In genomic region chr1:228242313-228242864, GRCh38 we compare ENCODE assay signal across 18 cellular contexts. TPM values are rescaled to one million over a fixed set of nuclear protein-coding genes. Genes with fewer than 3 reads are reported as not detected.
DNase-seq lines count a peak whose midpoint lies in the region; ATAC-seq, FAIRE-seq and TF ChIP-seq lines count a peak whose summit lies in the region.
"Had no signal": no experiment of that assay in that cellular context is flagged by ENCODE, and none has a peak within 500 bp of the region (broad histone marks: within the 10 kb centered on the region; RNA-seq: fewer than 3 reads in every experiment).

No MANE protein-coding gene starts in this region.

- TF ChIP-seq RAD21 in K562 (CRISPR knock-in tag; conservative IDR thresholded peaks at IDR 0.05 in 1 of 2, IDR thresholded peaks at IDR 0.05 in 1 of 2): no peak

- no peaks in the 10 kb centered on the region for H3K9me1 ChIP-seq in K562 (ENCODE audit: control insufficient read depth, insufficient read depth, low read length)

- H3K36me3 ChIP-seq in OCI-LY7 (ENCODE audit: insufficient read depth, low read length): peaks cover 90% of the 10 kb centered on the region
- peaks cover 12% of the 10 kb centered on the region; the same call in 1 of the 3 replicates for H3K36me3 ChIP-seq in K562 (ENCODE audit: control insufficient read depth, insufficient read depth, low read length)

- TF ChIP-seq POLR2A in K562 (conservative IDR thresholded peaks at IDR 0.05): no peak

- H3K9me2 ChIP-seq in OCI-LY7 (ENCODE audit: insufficient read depth, low read length): no peaks in the 10 kb centered on the region

- H4K20me1 ChIP-seq in OCI-LY7 (ENCODE audit: insufficient read depth, low read length) (no peaks in the 10 kb centered on the region), K562 (replicated peaks; ENCODE audit: control insufficient read depth, insufficient read depth, low read length) (no peaks in the 10 kb centered on the region)
- H4K20me1 ChIP-seq: BLaER1 had no signal

- TF ChIP-seq EP300 in K562 (IDR thresholded peaks at IDR 0.05; ENCODE audit: low read length): no peak

- no peaks in the 10 kb centered on the region for H3K27me3 ChIP-seq in K562 (ENCODE audit: control insufficient read depth in 2 of 2, insufficient read depth in 2 of 2, low read length in 2 of 2)
- H3K27me3 ChIP-seq: BLaER1 had no signal

- intact Hi-C loops in OCI-LY7 (cut with micrococcal nuclease; ENCODE audit: unreplicated experiment) (no loop called here), K562 (cut with micrococcal nuclease) (no loop called here), head of caudate nucleus (cut with DNase I) (no loop called here)

- H3K4me3 ChIP-seq in OCI-LY7 (ENCODE audit: low read depth, low read length, poor library complexity, severe bottlenecking) (no peak overlapping the region), K562 (no peak overlapping the region)
- H3K4me3 ChIP-seq: BLaER1, GM23248, HAP-1 had no signal

- no peak for TF ChIP-seq CTCF in OCI-LY7 (conservative IDR thresholded peaks at IDR 0.05; ENCODE audit: low read length)
- TF ChIP-seq CTCF in K562 (IDR thresholded peaks at IDR 0.05 in 2 of 3, conservative IDR thresholded peaks at IDR 0.05 in 1 of 3; ENCODE audit: insufficient read depth in 2 of 3, low read depth in 1 of 3, low read length in 3 of 3): no peak

- H2AFZ ChIP-seq in OCI-LY7 (ENCODE audit: low read length) (no peak overlapping the region), K562 (ENCODE audit: low read depth, low read length) (no peak overlapping the region)
- H2AFZ ChIP-seq: GM23248 had no signal

- DNase-seq in DMS53 (lab: John Stamatoyannopoulos, UW): peak; percentile 7
- DNase-seq in DMS53 treated with DMSO at 0.1 percent for 48 hours (lab: John Stamatoyannopoulos, UW; ENCODE audit: unreplicated experiment): no peak
- DNase-seq in OCI-LY7 (ENCODE audit: low spot score): peak; percentile 22
- DNase-seq in K562 (ENCODE audit: extremely low read depth in 1 of 4, low spot score in 3 of 4): no peak
- DNase-seq in stimulated activated naive CD4-positive, alpha-beta T cell (lab: John Stamatoyannopoulos, UW): no peak
- no peak for DNase-seq in head of caudate nucleus
- DNase-seq in activated T-cell treated with anti-CD3 and anti-CD28 coated beads for 4 hours: no peak
- DNase-seq: CD4-positive, alpha-beta memory T cell; GM23248; IMR-90; KBM-7 had no signal

- H3K4me2 ChIP-seq in OCI-LY7 (ENCODE audit: low read length) (no peak overlapping the region), K562 (ENCODE audit: insufficient read depth, low read length) (no peak overlapping the region)
- H3K4me2 ChIP-seq: BLaER1 had no signal

- WGBS in K562 (ENCODE audit: insufficient coverage, low coverage, missing lambda C conversion rate): 4% methylated on average over 1 of the region's 1 CpG

- CTCF ChIA-PET in OCI-LY7 (lab: Charles Lee; ENCODE audit: unreplicated experiment) (no interaction called here), K562 (lab: Yijun Ruan, JAX; ENCODE audit: low intra/inter-chr PET ratio) (no interaction called here)

- H3K27ac ChIP-seq in OCI-LY7 (ENCODE audit: low read depth, low read length, poor library complexity, severe bottlenecking) (no peak overlapping the region), K562 (ENCODE audit: extremely low read depth, low read depth, low read length) (no peak overlapping the region)
- H3K27ac ChIP-seq: 22Rv1, BLaER1, GM23248, HL-60 had no signal

- H3K9ac ChIP-seq in K562 (ENCODE audit: insufficient read depth in 1 of 2, low read depth in 2 of 2, low read length in 2 of 2): no peak overlapping the region
- H3K9ac ChIP-seq: BLaER1, GM23248 had no signal

- peaks cover 55% of the 10 kb centered on the region for H3K9me3 ChIP-seq in OCI-LY7 (ENCODE audit: low read length)
- H3K9me3 ChIP-seq in K562 (replicated peaks; ENCODE audit: control insufficient read depth, insufficient read depth, low read depth, low read length): peaks cover 23% of the 10 kb centered on the region

- BruUV-seq in OCI-LY7 (replicated peaks; lab: Mats Ljungman, UMichigan) (no TSS peak), K562 (replicated peaks; lab: Mats Ljungman, UMichigan) (no TSS peak)

- H3K79me2 ChIP-seq in OCI-LY7 (ENCODE audit: insufficient read depth, low read depth, low read length) (no peaks in the 10 kb centered on the region), K562 (ENCODE audit: control insufficient read depth, insufficient read depth, low read length) (no peaks in the 10 kb centered on the region)

- in situ Hi-C loops in K562 (cut with MboI): no loop called here

- FAIRE-seq in K562 (lab: Jason Lieb, UNC): no peak
- FAIRE-seq: G401.6, GM12891, GM19239 had no signal

- POLR2A ChIA-PET in OCI-LY7 (lab: Charles Lee) (no interaction called here), K562 (lab: Yijun Ruan, JAX) (interaction anchor here (0.6 to 1.1 kb wide), 2 partner anchors 15 to 215 kb away, joined by 3 read pairs; no protein-coding TSS in a partner anchor)

- no peak for ATAC-seq in K562

- H3K4me1 ChIP-seq in OCI-LY7 (ENCODE audit: insufficient read depth, low read length, poor library complexity, severe bottlenecking) (no peaks in the 10 kb centered on the region), K562 (replicated peaks in 1 of 2; ENCODE audit: control insufficient read depth in 2 of 2, insufficient read depth in 2 of 2, low read length in 2 of 2) (no peaks in the 10 kb centered on the region)
- H3K4me1 ChIP-seq: BLaER1, HAP-1 had no signal

TF ChIP-seq in K562, 482 proteins besides CTCF, POLR2A, EP300 and RAD21 (continues in another document):
- no peak for TF ChIP-seq ZFP36 (IDR thresholded peaks at IDR 0.05; ENCODE audit: low read depth, low read length, partially characterized antibody)
- TF ChIP-seq ZNF395 (CRISPR knock-in tag; IDR thresholded peaks at IDR 0.05): no peak
- no peak for TF ChIP-seq MAFG (tag; conservative IDR thresholded peaks at IDR 0.05)
- TF ChIP-seq ZFP1 (CRISPR knock-in tag; IDR thresholded peaks at IDR 0.05): peak; percentile 99
- TF ChIP-seq MYBL2 (IDR thresholded peaks at IDR 0.05; ENCODE audit: low read depth): no peak
- no peak for TF ChIP-seq MYBL2 (CRISPR knock-in tag; IDR thresholded peaks at IDR 0.05; ENCODE audit: borderline replicate concordance)
- TF ChIP-seq NCOA6 (IDR thresholded peaks at IDR 0.05): no peak

RNA-seq across cellular contexts. Expression of gene OBSCN, which starts 34.5 kb away (rescaled TPM):
- 29.5 and 51.1 TPM in 2 replicates for total RNA-seq in OCI-LY7 (2014; rRNA removed; shearing (Covaris generic))
- 43.7 and 45.2 TPM in 2 replicates for total RNA-seq in OCI-LY7 (2022)
- total RNA-seq in K562 (2011; cell fraction: chromatin; rRNA removed; ENCODE audit: low replicate concordance): 22.3 and 52.9 TPM in 2 replicates
- total RNA-seq in K562 (2011; cell fraction: nucleolus; rRNA removed): 25.5 and 27.1 TPM in 2 replicates
- 20.5 and 20.6 TPM in 2 replicates for total RNA-seq in K562 (2011; cell fraction: nucleoplasm; rRNA removed)
- total RNA-seq in K562 (2014; rRNA removed): 11.8 and 12.0 TPM in 2 replicates
- 0.83 and 1.7 TPM in 2 replicates for total RNA-seq in K562 (2014; rRNA removed; fragmentation: Illumina TruSeq; extraction: Trizol)
- total RNA-seq in K562 (2015; rRNA removed; fragmentation: Illumina TruSeq; extraction: Trizol): 4.1 and 5.0 TPM in 2 replicates
- 17.4 and 19.7 TPM in 2 replicates for total RNA-seq in K562 (2021)
- polyA plus RNA-seq in K562 (2011; rRNA removed): 3.4 and 5.6 TPM in 2 replicates
- polyA plus RNA-seq in K562 (2011; cell fraction: cytosol; rRNA removed): 3.0 and 8.2 TPM in 2 replicates
- 22.5 and 42.0 TPM in 2 replicates for polyA plus RNA-seq in K562 (2011; cell fraction: nucleus; rRNA removed)
- polyA plus RNA-seq in K562 (2012): 15.8 and 26.7 TPM in 2 replicates
- 3.6 and 6.9 TPM in 2 replicates for polyA plus RNA-seq in K562 (2014; fragmentation: Illumina TruSeq; extraction: Trizol)
- polyA plus RNA-seq in K562 (2014; fragmentation: Nextera tagmentation; extraction: Ambion mirVana): under 1 TPM; 0.18 to 0.29 TPM
- 11.1 and 12.5 TPM in 2 replicates for polyA plus RNA-seq in K562 (2014; rRNA removed)
- polyA minus RNA-seq in K562 (2011; rRNA and poly(A)+ RNA removed): 3.4 TPM in 2 replicates
- 8.2 and 10.9 TPM in 2 replicates for polyA minus RNA-seq in K562 (2011; cell fraction: cytosol; rRNA and poly(A)+ RNA removed)
- polyA minus RNA-seq in K562 (2011; cell fraction: nucleus; rRNA and poly(A)+ RNA removed): 7.0 and 7.1 TPM in 2 replicates

Comparison
In these comparisons a context has a peak if more than half of its experiments do, and no peak if none do; other contexts are left out.
1. DNase-seq: peak in DMS53 (single experiment) and OCI-LY7 (single experiment); none in DMS53 treated with DMSO at 0.1 percent for 48 hours (single experiment), K562 (0 of 4), stimulated activated naive CD4-positive, alpha-beta T cell (0 of 6), head of caudate nucleus (0 of 42) and activated T-cell treated with anti-CD3 and anti-CD28 coated beads for 4 hours (single experiment).